9 cellular contexts compared by ENCODE assay signal in the genomic region with DNA sequence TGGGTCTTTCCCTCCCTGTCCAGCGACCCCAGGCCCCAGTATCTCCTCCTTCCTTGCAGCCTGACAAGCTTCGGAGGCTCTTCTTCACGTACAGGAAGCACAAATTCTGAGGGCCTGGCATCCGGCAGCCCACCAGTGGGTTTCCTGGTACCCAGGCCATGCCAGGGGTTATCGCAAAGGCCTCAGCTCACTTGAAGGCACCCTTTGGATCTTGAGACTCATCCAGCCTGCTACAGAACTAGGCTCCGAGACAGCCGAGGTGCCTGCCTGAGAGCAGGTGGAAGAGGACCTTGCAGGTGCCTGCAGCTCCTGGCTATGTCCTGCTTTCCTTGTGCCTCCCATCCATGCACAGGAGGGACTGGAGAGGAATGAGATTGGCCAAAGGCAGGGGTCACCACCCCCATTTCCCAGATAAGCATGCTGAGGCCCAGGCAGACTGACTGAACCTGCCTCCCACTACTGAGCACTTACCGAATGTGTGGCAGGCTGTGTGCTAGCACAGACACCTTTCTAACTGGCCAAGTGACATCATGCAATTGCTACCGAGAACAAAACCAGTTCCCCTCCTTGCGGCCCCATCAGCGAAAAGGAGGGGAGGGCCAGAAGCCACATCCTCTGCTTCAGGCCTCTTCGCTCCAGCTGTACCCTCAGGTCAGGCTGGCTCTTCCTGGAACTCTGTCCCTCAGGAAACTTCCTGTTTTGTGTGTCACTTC.
A peak's percentile ranks its signal among the peaks of the same experiment; 100 is the strongest.
DNase-seq lines count a peak whose midpoint lies in the region; ATAC-seq and TF ChIP-seq lines count a peak whose summit lies in the region.
"Had no signal": no experiment of that assay in that cellular context is flagged by ENCODE, and none has a peak within 500 bp of the region (broad histone marks: within the 10 kb centered on the region; RNA-seq: fewer than 3 reads in every experiment).

No MANE protein-coding gene starts in this region.

- H3K9me3 Mint-ChIP-seq in T-helper 1 cell treated with Interleukin-12 subunit alpha and Interleukin-12 subunit beta and Interleukin-4 antibody, amounts not matched to agents 30 μg/mL and 1 μg/mL, for 36 hours: no peaks in the 10 kb centered on the region
- no peaks in the 10 kb centered on the region for H3K9me3 Mint-ChIP-seq in central memory CD8-positive, alpha-beta T cell

- H3K36me3 ChIP-seq in brain microvascular endothelial cell (replicated peaks): no peaks in the 10 kb centered on the region
- H3K36me3 ChIP-seq: cardiac muscle cell had no signal

- H3K4me1 Mint-ChIP-seq in T-helper 1 cell treated with Interleukin-12 subunit alpha and Interleukin-12 subunit beta and Interleukin-4 antibody, amounts not matched to agents 30 μg/mL and 1 μg/mL, for 36 hours (ENCODE audit: low read depth): peaks cover 62% of the 10 kb centered on the region
- H3K4me1 Mint-ChIP-seq in central memory CD8-positive, alpha-beta T cell: peaks cover 51% of the 10 kb centered on the region

- peak; percentile 80 for ATAC-seq in GM18511 (IDR thresholded peaks at IDR 0.05; ENCODE audit: unreplicated experiment)
- ATAC-seq in HG02885 (IDR thresholded peaks at IDR 0.05; ENCODE audit: poor library complexity, unreplicated experiment): peak; percentile 78
- ATAC-seq in central memory CD8-positive, alpha-beta T cell (replicated peaks; ENCODE audit: extremely low read depth, poor library complexity, severe bottlenecking): peak; percentile 89
- no peak for ATAC-seq in SK-N-SH treated with all-trans-retinoic acid at 6 μM for 48 hours

- no peak overlapping the region for H3K4me3 ChIP-seq in brain microvascular endothelial cell (ENCODE audit: low read depth, low read length)
- H3K4me3 ChIP-seq: cardiac muscle cell had no signal

- H3K27ac Mint-ChIP-seq in T-helper 1 cell treated with Interleukin-12 subunit alpha and Interleukin-12 subunit beta and Interleukin-4 antibody, amounts not matched to agents 30 μg/mL and 1 μg/mL, for 36 hours: peak overlapping the region; percentile 92
- H3K27ac Mint-ChIP-seq in central memory CD8-positive, alpha-beta T cell (ENCODE audit: low read depth): peak overlapping the region; percentile 93

- H3K4me3 Mint-ChIP-seq in T-helper 1 cell treated with Interleukin-12 subunit alpha and Interleukin-12 subunit beta and Interleukin-4 antibody, amounts not matched to agents 30 μg/mL and 1 μg/mL, for 36 hours: peak overlapping the region; percentile 81
- H3K4me3 Mint-ChIP-seq in central memory CD8-positive, alpha-beta T cell: peak overlapping the region; percentile 65

- no peak overlapping the region for H3K27ac ChIP-seq in brain microvascular endothelial cell
- H3K27ac ChIP-seq: cardiac muscle cell had no signal

- no peaks in the 10 kb centered on the region for H3K27me3 ChIP-seq in brain microvascular endothelial cell (replicated peaks)
- H3K27me3 ChIP-seq: cardiac muscle cell had no signal

- peak; percentile 37 to 61 for DNase-seq in central memory CD8-positive, alpha-beta T cell (ENCODE audit: low spot score in 2 of 2)
- DNase-seq in stimulated activated CD8-positive, alpha-beta memory T cell treated with anti-CD3 and anti-CD28 coated beads, Interleukin-4, amount 100 ng/mL, for 24 hours (ENCODE audit: low read depth): peak; percentile 44
- DNase-seq in brain microvascular endothelial cell: no peak
- DNase-seq in NCI-H1436 (lab: John Stamatoyannopoulos, UW): no peak

- in situ Hi-C loops in brain microvascular endothelial cell (cut with HindIII; ENCODE audit: low pct_ligation_motif_present, low sequenced_read_pairs): no loop called here

- H3K36me3 Mint-ChIP-seq in T-helper 1 cell treated with Interleukin-12 subunit alpha and Interleukin-12 subunit beta and Interleukin-4 antibody, amounts not matched to agents 30 μg/mL and 1 μg/mL, for 36 hours (ENCODE audit: low read depth): no peaks in the 10 kb centered on the region
- H3K36me3 Mint-ChIP-seq in central memory CD8-positive, alpha-beta T cell (ENCODE audit: insufficient read depth): peaks cover 9% of the 10 kb centered on the region

- H3K27me3 Mint-ChIP-seq in T-helper 1 cell treated with Interleukin-12 subunit alpha and Interleukin-12 subunit beta and Interleukin-4 antibody, amounts not matched to agents 30 μg/mL and 1 μg/mL, for 36 hours (ENCODE audit: low read depth): no peaks in the 10 kb centered on the region
- H3K27me3 Mint-ChIP-seq in central memory CD8-positive, alpha-beta T cell: no peaks in the 10 kb centered on the region

- TF ChIP-seq CTCF in brain microvascular endothelial cell (IDR thresholded peaks at IDR 0.05; ENCODE audit: low read depth, low read length, missing control alignments): no peak

TF ChIP-seq in SK-N-SH treated with all-trans-retinoic acid at 6 μM for 48 hours, 23 proteins besides CTCF, POLR2A, EP300 and RAD21:
- TF ChIP-seq RARB (CRISPR knock-in tag; IDR thresholded peaks at IDR 0.05) (no peak), ISL1 (CRISPR knock-in tag; IDR thresholded peaks at IDR 0.05) (no peak), ZNF70 (CRISPR knock-in tag; IDR thresholded peaks at IDR 0.05) (no peak), ZFP3 (CRISPR knock-in tag; IDR thresholded peaks at IDR 0.05) (no peak), ESRRG (CRISPR knock-in tag; IDR thresholded peaks at IDR 0.05) (no peak), CREB5 (CRISPR knock-in tag; IDR thresholded peaks at IDR 0.05; ENCODE audit: low read depth) (no peak), ZC3H10 (CRISPR knock-in tag; IDR thresholded peaks at IDR 0.05) (no peak), TOX (CRISPR knock-in tag; IDR thresholded peaks at IDR 0.05; ENCODE audit: borderline replicate concordance) (no peak), GLIS3 (CRISPR knock-in tag; IDR thresholded peaks at IDR 0.05) (no peak), TCF4 (CRISPR knock-in tag; IDR thresholded peaks at IDR 0.05; ENCODE audit: borderline replicate concordance) (no peak), ZFP30 (CRISPR knock-in tag; IDR thresholded peaks at IDR 0.05) (no peak), ARNTL (CRISPR knock-in tag; IDR thresholded peaks at IDR 0.05; ENCODE audit: borderline replicate concordance, low read depth) (no peak)
- TF ChIP-seq, protein P1, sequence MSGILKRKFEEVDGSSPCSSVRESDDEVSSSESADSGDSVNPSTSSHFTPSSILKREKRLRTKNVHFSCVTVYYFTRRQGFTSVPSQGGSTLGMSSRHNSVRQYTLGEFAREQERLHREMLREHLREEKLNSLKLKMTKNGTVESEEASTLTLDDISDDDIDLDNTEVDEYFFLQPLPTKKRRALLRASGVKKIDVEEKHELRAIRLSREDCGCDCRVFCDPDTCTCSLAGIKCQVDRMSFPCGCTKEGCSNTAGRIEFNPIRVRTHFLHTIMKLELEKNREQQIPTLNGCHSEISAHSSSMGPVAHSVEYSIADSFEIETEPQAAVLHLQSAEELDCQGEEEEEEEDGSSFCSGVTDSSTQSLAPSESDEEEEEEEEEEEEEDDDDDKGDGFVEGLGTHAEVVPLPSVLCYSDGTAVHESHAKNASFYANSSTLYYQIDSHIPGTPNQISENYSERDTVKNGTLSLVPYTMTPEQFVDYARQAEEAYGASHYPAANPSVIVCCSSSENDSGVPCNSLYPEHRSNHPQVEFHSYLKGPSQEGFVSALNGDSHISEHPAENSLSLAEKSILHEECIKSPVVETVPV (CRISPR knock-in tag; IDR thresholded peaks at IDR 0.05): no peak
- TF ChIP-seq, protein P2, sequence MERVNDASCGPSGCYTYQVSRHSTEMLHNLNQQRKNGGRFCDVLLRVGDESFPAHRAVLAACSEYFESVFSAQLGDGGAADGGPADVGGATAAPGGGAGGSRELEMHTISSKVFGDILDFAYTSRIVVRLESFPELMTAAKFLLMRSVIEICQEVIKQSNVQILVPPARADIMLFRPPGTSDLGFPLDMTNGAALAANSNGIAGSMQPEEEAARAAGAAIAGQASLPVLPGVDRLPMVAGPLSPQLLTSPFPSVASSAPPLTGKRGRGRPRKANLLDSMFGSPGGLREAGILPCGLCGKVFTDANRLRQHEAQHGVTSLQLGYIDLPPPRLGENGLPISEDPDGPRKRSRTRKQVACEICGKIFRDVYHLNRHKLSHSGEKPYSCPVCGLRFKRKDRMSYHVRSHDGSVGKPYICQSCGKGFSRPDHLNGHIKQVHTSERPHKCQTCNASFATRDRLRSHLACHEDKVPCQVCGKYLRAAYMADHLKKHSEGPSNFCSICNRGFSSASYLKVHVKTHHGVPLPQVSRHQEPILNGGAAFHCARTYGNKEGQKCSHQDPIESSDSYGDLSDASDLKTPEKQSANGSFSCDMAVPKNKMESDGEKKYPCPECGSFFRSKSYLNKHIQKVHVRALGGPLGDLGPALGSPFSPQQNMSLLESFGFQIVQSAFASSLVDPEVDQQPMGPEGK (CRISPR knock-in tag; IDR thresholded peaks at IDR 0.05; ENCODE audit: borderline replicate concordance): no peak
- TF ChIP-seq, protein P3, sequence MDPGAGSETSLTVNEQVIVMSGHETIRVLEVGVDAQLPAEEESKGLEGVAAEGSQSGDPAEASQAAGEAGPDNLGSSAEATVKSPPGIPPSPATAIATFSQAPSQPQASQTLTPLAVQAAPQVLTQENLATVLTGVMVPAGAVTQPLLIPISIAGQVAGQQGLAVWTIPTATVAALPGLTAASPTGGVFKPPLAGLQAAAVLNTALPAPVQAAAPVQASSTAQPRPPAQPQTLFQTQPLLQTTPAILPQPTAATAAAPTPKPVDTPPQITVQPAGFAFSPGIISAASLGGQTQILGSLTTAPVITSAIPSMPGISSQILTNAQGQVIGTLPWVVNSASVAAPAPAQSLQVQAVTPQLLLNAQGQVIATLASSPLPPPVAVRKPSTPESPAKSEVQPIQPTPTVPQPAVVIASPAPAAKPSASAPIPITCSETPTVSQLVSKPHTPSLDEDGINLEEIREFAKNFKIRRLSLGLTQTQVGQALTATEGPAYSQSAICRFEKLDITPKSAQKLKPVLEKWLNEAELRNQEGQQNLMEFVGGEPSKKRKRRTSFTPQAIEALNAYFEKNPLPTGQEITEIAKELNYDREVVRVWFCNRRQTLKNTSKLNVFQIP (CRISPR knock-in tag; IDR thresholded peaks at IDR 0.05; ENCODE audit: borderline replicate concordance, low read depth): no peak
TF ChIP-seq in SK-N-SH treated with all-trans-retinoic acid at 6 μM for 48 hours: peak in this region for 0.

Comparison
In these comparisons a context has a peak if more than half of its experiments do, and no peak if none do; other contexts are left out.
1. DNase-seq: peak in central memory CD8-positive, alpha-beta T cell (2 of 2) and stimulated activated CD8-positive, alpha-beta memory T cell treated with anti-CD3 and anti-CD28 coated beads, Interleukin-4, amount 100 ng/mL, for 24 hours (single experiment); none in brain microvascular endothelial cell (single experiment) and NCI-H1436 (single experiment).